12 cellular contexts compared by ENCODE assay signal in genomic region chr3:58494107-58494506, GRCh38. TPM values are rescaled to one million over a fixed set of nuclear protein-coding genes. Genes with fewer than 3 reads are reported as not detected.
A peak's percentile ranks its signal among the peaks of the same experiment; 100 is the strongest.
DNase-seq lines count a peak whose midpoint lies in the region; ATAC-seq and TF ChIP-seq lines count a peak whose summit lies in the region.
"Had no signal": no experiment of that assay in that cellular context is flagged by ENCODE, and none has a peak within 500 bp of the region (broad histone marks: within the 10 kb centered on the region; RNA-seq: fewer than 3 reads in every experiment).

No MANE protein-coding gene starts in this region.

- ATAC-seq in activated T-cell treated with anti-CD3 and anti-CD28 coated beads, Interleukin-2, amount 50 U/mL, for 4 hours = no peak
- ATAC-seq in gastrocnemius medialis (no peak), HG03025 (IDR thresholded peaks at IDR 0.05; ENCODE audit: low FRiP score, unreplicated experiment) (no peak), GM21529 (IDR thresholded peaks at IDR 0.05; ENCODE audit: unreplicated experiment) (no peak)

- no peaks in the 10 kb centered on the region for H3K9me2 ChIP-seq in OCI-LY7 (ENCODE audit: insufficient read depth, low read length)

- H4K20me1 ChIP-seq in OCI-LY7 (ENCODE audit: insufficient read depth, low read length) = peaks cover 37% of the 10 kb centered on the region

- peaks cover 61% of the 10 kb centered on the region for H3K4me1 Mint-ChIP-seq in activated T-cell treated with anti-CD3 and anti-CD28 coated beads, Interleukin-2, amount 50 U/mL, for 4 hours (ENCODE audit: low read depth)
- peaks cover 68% of the 10 kb centered on the region for H3K4me1 Mint-ChIP-seq in activated T-cell treated with anti-CD3 and anti-CD28 coated beads, Interleukin-2, amount 50 U/mL, for 24 hours (ENCODE audit: low read depth)

- no peaks in the 10 kb centered on the region for H3K27me3 ChIP-seq in gastrocnemius medialis
- H3K27me3 ChIP-seq: MG63 had no signal

- H3K4me3 ChIP-seq in OCI-LY7 (ENCODE audit: low read depth, low read length, poor library complexity, severe bottlenecking) (peak overlapping the region; percentile 77), fibroblast of pulmonary artery (replicated peaks; ENCODE audit: low read depth, low read length) (peak overlapping the region; percentile 87), gastrocnemius medialis (peak overlapping the region in 3 of 4 donors; percentile 5 to 90 (median 72))

- in situ Hi-C loops in gastrocnemius medialis (cut with MboI; ENCODE audit: low sequenced_read_pairs in 4 of 4) = loop anchor here in 3 of 4 donors (5.0 to 10.0 kb wide), 3 partner anchors 159 to 189 kb away; partner anchors contain the start of genes PXK (in 2 of the 3), HTD2 (in 1 of the 3) and RPP14 (in 1 of the 3)

- TSS peak; percentile 60 for BruUV-seq in OCI-LY7 (replicated peaks; lab: Mats Ljungman, UMichigan)

- TF ChIP-seq POLR2A in gastrocnemius medialis (IDR thresholded peaks at IDR 0.05) = no peak

- H3K36me3 Mint-ChIP-seq in activated T-cell treated with anti-CD3 and anti-CD28 coated beads, Interleukin-2, amount 50 U/mL, for 4 hours (ENCODE audit: insufficient read depth) = peaks cover 2% of the 10 kb centered on the region
- H3K36me3 Mint-ChIP-seq in activated T-cell treated with anti-CD3 and anti-CD28 coated beads, Interleukin-2, amount 50 U/mL, for 24 hours (ENCODE audit: low read depth) = peaks cover 5% of the 10 kb centered on the region

- peaks cover 65% of the 10 kb centered on the region for H3K4me1 ChIP-seq in OCI-LY7 (ENCODE audit: insufficient read depth, low read length, poor library complexity, severe bottlenecking)
- peaks cover 59 to 64% of the 10 kb centered on the region in 2 donors for H3K4me1 ChIP-seq in gastrocnemius medialis

- H2AFZ ChIP-seq in OCI-LY7 (ENCODE audit: low read length) = no peak overlapping the region

- no peaks in the 10 kb centered on the region for H3K9me3 Mint-ChIP-seq in activated T-cell treated with anti-CD3 and anti-CD28 coated beads, Interleukin-2, amount 50 U/mL, for 4 hours
- H3K9me3 Mint-ChIP-seq in activated T-cell treated with anti-CD3 and anti-CD28 coated beads, Interleukin-2, amount 50 U/mL, for 24 hours = no peaks in the 10 kb centered on the region

- H3K36me3 ChIP-seq in OCI-LY7 (ENCODE audit: insufficient read depth, low read length) = peaks cover 2% of the 10 kb centered on the region
- no peaks in the 10 kb centered on the region for H3K36me3 ChIP-seq in gastrocnemius medialis
- H3K36me3 ChIP-seq: MG63 had no signal

- TF ChIP-seq CTCF in OCI-LY7 (conservative IDR thresholded peaks at IDR 0.05; ENCODE audit: low read length) = peak; percentile 50
- no peak for TF ChIP-seq CTCF in fibroblast of pulmonary artery (IDR thresholded peaks at IDR 0.05; ENCODE audit: low read length, missing control alignments)
- no peak for TF ChIP-seq CTCF in gastrocnemius medialis (IDR thresholded peaks at IDR 0.05 in 4 of 5, conservative IDR thresholded peaks at IDR 0.05 in 1 of 5)

- H3K27ac ChIP-seq in OCI-LY7 (ENCODE audit: low read depth, low read length, poor library complexity, severe bottlenecking) = no peak overlapping the region
- H3K27ac ChIP-seq in gastrocnemius medialis = peak overlapping the region in 2 of 4 donors; percentile 26 to 82

- H3K4me3 Mint-ChIP-seq in activated T-cell treated with anti-CD3 and anti-CD28 coated beads, Interleukin-2, amount 50 U/mL, for 4 hours = peak overlapping the region; percentile 97
- no peak overlapping the region for H3K4me3 Mint-ChIP-seq in activated T-cell treated with anti-CD3 and anti-CD28 coated beads, Interleukin-2, amount 50 U/mL, for 24 hours

- no peaks in the 10 kb centered on the region for H3K27me3 Mint-ChIP-seq in activated T-cell treated with anti-CD3 and anti-CD28 coated beads, Interleukin-2, amount 50 U/mL, for 4 hours (ENCODE audit: low read depth)
- H3K27me3 Mint-ChIP-seq in activated T-cell treated with anti-CD3 and anti-CD28 coated beads, Interleukin-2, amount 50 U/mL, for 24 hours = no peaks in the 10 kb centered on the region

- POLR2A ChIA-PET in OCI-LY7 (lab: Charles Lee) = interaction anchor here (1.2 to 2.2 kb wide), 4 partner anchors 19 to 187 kb away, joined by 3 to 8 read pairs (median 5); partner anchors contain the start of genes HTD2 and RPP14

- DNase-seq in activated T-cell treated with anti-CD3 and anti-CD28 coated beads, Interleukin-2, amount 50 U/mL, for 4 hours = no peak
- no peak for DNase-seq in activated T-cell treated with anti-CD3 and anti-CD28 coated beads, Interleukin-2, amount 50 U/mL, for 24 hours
- DNase-seq in OCI-LY7 (ENCODE audit: low spot score) (no peak), fibroblast of pulmonary artery (ENCODE audit: low read depth) (no peak), gastrocnemius medialis (no peak), EL (no peak)
- DNase-seq: activated T-cell treated with anti-CD3 and anti-CD28 coated beads for 4 hours, MG63, NCI-H524 had no signal

- peaks cover 67% of the 10 kb centered on the region for H3K79me2 ChIP-seq in OCI-LY7 (ENCODE audit: insufficient read depth, low read depth, low read length)

- peak overlapping the region; percentile 89 for H3K4me2 ChIP-seq in OCI-LY7 (ENCODE audit: low read length)

- H3K9me3 ChIP-seq in OCI-LY7 (ENCODE audit: low read length) = no peaks in the 10 kb centered on the region
- H3K9me3 ChIP-seq in gastrocnemius medialis = no peaks in the 10 kb centered on the region
- H3K9me3 ChIP-seq: MG63 had no signal

- H3K27ac Mint-ChIP-seq in activated T-cell treated with anti-CD3 and anti-CD28 coated beads, Interleukin-2, amount 50 U/mL, for 24 hours = no peak overlapping the region

- intact Hi-C loops in OCI-LY7 (cut with micrococcal nuclease; ENCODE audit: unreplicated experiment) = loop anchor here (5.0 kb wide), 1 partner anchor 62 kb away; the partner anchor contains the start of gene PDHB
- intact Hi-C loops in gastrocnemius medialis (cut with DNase I; ENCODE audit: low total_unique reads) = loop anchor here (5.0 kb wide), 1 partner anchor 257 kb away; the partner anchor contains the start of gene ABHD6

- CTCF ChIA-PET in OCI-LY7 (lab: Charles Lee; ENCODE audit: unreplicated experiment) = interaction anchor here (0.8 to 0.9 kb wide), 2 partner anchors 11 to 92 kb away, joined by 3 read pairs; no protein-coding TSS in a partner anchor

RNA-seq across cellular contexts. Expression of gene KCTD6, which starts 2.2 kb away (rescaled TPM):
- 1 to 10 TPM; 7.8 to 9.6 (median 8.3) TPM for total RNA-seq in activated T-cell treated with anti-CD3 and anti-CD28 coated beads, Interleukin-2, amount 50 U/mL, for 4 hours
- 12.6 and 17.1 TPM in 2 replicates for total RNA-seq in OCI-LY7 (2014; rRNA removed; shearing (Covaris generic))
- total RNA-seq in OCI-LY7 (2022) (16.4 and 16.6 TPM in 2 replicates), gastrocnemius medialis (1 to 10 TPM; 4.3 to 8.3 (median 5.8) TPM)

RNA-seq across cellular contexts. Expression of gene ACOX2, which starts 42.9 kb away (rescaled TPM):
- total RNA-seq in activated T-cell treated with anti-CD3 and anti-CD28 coated beads, Interleukin-2, amount 50 U/mL, for 4 hours = not detected
- total RNA-seq in OCI-LY7 (2014; rRNA removed; shearing (Covaris generic)) = not detected in 2 replicates
- not detected in 2 replicates for total RNA-seq in OCI-LY7 (2022)
- 10 to 100 TPM in 1 of 4 donors, 1 to 10 TPM in 3; 1.6 to 10.4 (median 5.7) TPM for total RNA-seq in gastrocnemius medialis
- total RNA-seq: T-helper 1 cell treated with Interleukin-12 subunit alpha and Interleukin-12 subunit beta and Interleukin-4 antibody, amounts not matched to agents 30 ng/mL and 1 ng/mL, for 36 hours had no signal
